In the genomic region with DNA sequence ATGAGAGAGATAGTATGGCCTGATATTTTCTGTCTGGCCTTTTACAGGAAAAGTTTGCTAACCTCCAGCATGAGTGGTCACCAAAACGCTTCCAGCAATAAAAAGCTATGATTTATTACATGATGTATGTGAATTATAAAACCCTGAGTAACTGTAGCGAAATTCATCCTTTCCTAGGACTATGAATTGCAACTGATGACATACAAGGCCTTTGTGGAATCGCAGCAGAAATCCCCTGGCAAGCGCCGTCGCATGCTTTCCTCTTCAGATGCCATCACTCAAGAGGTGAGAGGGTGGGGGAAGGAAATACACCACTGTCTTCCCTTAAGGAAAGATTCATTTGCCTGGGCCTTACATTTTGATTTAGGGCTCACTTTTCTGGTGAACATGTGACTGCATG, we compare ENCODE assay signal across 22 cellular contexts.
DNase-seq lines count a peak whose midpoint lies in the region; ATAC-seq, FAIRE-seq and TF ChIP-seq lines count a peak whose summit lies in the region.
"Had no signal": no experiment of that assay in that cellular context is flagged by ENCODE, and none has a peak within 500 bp of the region (broad histone marks: within the 10 kb centered on the region; RNA-seq: fewer than 3 reads in every experiment).

No MANE protein-coding gene starts in this region.

- no peak overlapping the region for H3K4me3 ChIP-seq in CD8-positive, alpha-beta memory T cell (ENCODE audit: low read length)
- no peak overlapping the region for H3K4me3 ChIP-seq in GM12878
- no peak overlapping the region for H3K4me3 ChIP-seq in rectal smooth muscle tissue (ENCODE audit: low read length)
- H3K4me3 ChIP-seq: MG63, Peyer's patch, SJSA1 had no signal

- no peaks in the 10 kb centered on the region for H3K4me1 ChIP-seq in CD8-positive, alpha-beta memory T cell (ENCODE audit: insufficient read depth, low read length)
- H3K4me1 ChIP-seq in GM12878 (ENCODE audit: control insufficient read depth, insufficient read depth, low read length) (peaks cover 16% of the 10 kb centered on the region), rectal smooth muscle tissue (ENCODE audit: control insufficient read depth, insufficient read depth, low read length) (peaks cover 10% of the 10 kb centered on the region)
- H3K4me1 ChIP-seq: Peyer's patch, SJSA1 had no signal

- FAIRE-seq in GM12892 (lab: Jason Lieb, UNC): peak; percentile 69
- FAIRE-seq in GM12878 (lab: Jason Lieb, UNC): no peak

- TF ChIP-seq POLR2A in GM12892 (IDR thresholded peaks at IDR 0.05; ENCODE audit: low read depth, low read length) (no peak), GM12878 (IDR thresholded peaks at IDR 0.05; ENCODE audit: low read depth, low read length) (no peak)

- no peak for DNase-seq in CD8-positive, alpha-beta memory T cell
- no peak for DNase-seq in GM12892 (ENCODE audit: insufficient read length)
- DNase-seq in GM12878 (ENCODE audit: low read depth, low spot score): no peak
- DNase-seq in NCI-H187 treated with DMSO at 0.1 percent for 48 hours (lab: John Stamatoyannopoulos, UW): no peak
- no peak for DNase-seq in NCI-H2196 (lab: John Stamatoyannopoulos, UW; ENCODE audit: unreplicated experiment)
- DNase-seq: ACHN; C1 segment of cervical spinal cord; DMS79; GOT3; Kasumi-1; MG63; NCI-H1092; NCI-H1436 treated with DMSO at 0.1 percent for 48 hours; NCI-H2029 treated with DMSO at 0.1 percent for 48 hours; NCI-H2171; NCI-H748 treated with DMSO at 0.1 percent for 48 hours; NK-92 treated with Interleukin-12 subunit alpha and Interleukin-12 subunit beta, amount 100 ng/mL, for 24 hours; Peyer's patch had no signal

- CTCF ChIA-PET in CD8-positive, alpha-beta memory T cell (lab: Charles Lee): no interaction called here
- CTCF ChIA-PET in GM12878 (lab: Yijun Ruan, JAX): interaction anchor here (2.0 kb wide), 1 partner anchor 57 kb away, joined by 7 read pairs; no protein-coding TSS in a partner anchor

- no peaks in the 10 kb centered on the region for H3K79me2 ChIP-seq in GM12878 (ENCODE audit: control insufficient read depth, insufficient read depth, low read length)

- TF ChIP-seq EP300 in GM12878 (IDR thresholded peaks at IDR 0.05; ENCODE audit: borderline replicate concordance in 1 of 2, control insufficient read depth in 1 of 2, low read depth in 2 of 2, low read length in 2 of 2): no peak

- no peak overlapping the region for H2AFZ ChIP-seq in GM12878 (ENCODE audit: control insufficient read depth, low read depth, low read length)

- no peaks in the 10 kb centered on the region for H3K9me3 ChIP-seq in CD8-positive, alpha-beta memory T cell (ENCODE audit: low read length)
- no peaks in the 10 kb centered on the region for H3K9me3 ChIP-seq in GM12878 (replicated peaks; ENCODE audit: control insufficient read depth, insufficient read depth, low read length)
- H3K9me3 ChIP-seq: MG63, Peyer's patch, SJSA1 had no signal

- no peak for TF ChIP-seq CTCF in GM12878 (IDR thresholded peaks at IDR 0.05 in 2 of 3, conservative IDR thresholded peaks at IDR 0.05 in 1 of 3; ENCODE audit: control insufficient read depth in 2 of 3, extremely low read depth in 1 of 3, insufficient read depth in 1 of 3, low read depth in 3 of 3, low read length in 3 of 3)

- H3K27me3 Mint-ChIP-seq in CD8-positive, alpha-beta memory T cell: no peaks in the 10 kb centered on the region

- WGBS in GM12878 (ENCODE audit: insufficient coverage, insufficient replicate concordance, low lambda C conversion rate, missing lambda C conversion rate): 99% methylated on average over 6 of the region's 6 CpGs

- POLR2A ChIA-PET in CD8-positive, alpha-beta memory T cell (lab: Charles Lee): no interaction called here
- POLR2A ChIA-PET in GM12878 (lab: Charles Lee): interaction anchor here (1.4 kb wide), 1 partner anchor 54 kb away, joined by 5 read pairs; no protein-coding TSS in a partner anchor

- peak overlapping the region in 6 of 8 donors; percentile 12 to 93 (median 38) for H3K27ac Mint-ChIP-seq in CD8-positive, alpha-beta memory T cell

- no peak overlapping the region for H3K4me3 Mint-ChIP-seq in CD8-positive, alpha-beta memory T cell

- H3K27ac ChIP-seq in CD8-positive, alpha-beta memory T cell (ENCODE audit: low read depth, low read length): no peak overlapping the region
- H3K27ac ChIP-seq in GM12878 (ENCODE audit: control insufficient read depth, insufficient read depth): peak overlapping the region; percentile 13; the same call in 1 of the 2 replicates
- H3K27ac ChIP-seq in rectal smooth muscle tissue (ENCODE audit: low read depth, low read length): peak overlapping the region; percentile 68
- H3K27ac ChIP-seq: Peyer's patch, SJSA1 had no signal

- in situ Hi-C loops in GM12878 (cut with MboI): no loop called here

- H3K9me3 Mint-ChIP-seq in CD8-positive, alpha-beta memory T cell: no peaks in the 10 kb centered on the region

- H3K27me3 ChIP-seq in CD8-positive, alpha-beta memory T cell (ENCODE audit: insufficient read depth, low read length, poor library complexity, severe bottlenecking): no peaks in the 10 kb centered on the region
- H3K27me3 ChIP-seq in GM12878 (replicated peaks in 1 of 2; ENCODE audit: control insufficient read depth in 2 of 2, insufficient read depth in 2 of 2, low read length in 1 of 2) (no peaks in the 10 kb centered on the region), rectal smooth muscle tissue (ENCODE audit: control insufficient read depth, insufficient read depth, low read length) (no peaks in the 10 kb centered on the region)
- H3K27me3 ChIP-seq: MG63, Peyer's patch, SJSA1 had no signal

- H3K9ac ChIP-seq in GM12878 (ENCODE audit: control insufficient read depth, insufficient read depth, low read length): no peak overlapping the region
- no peak overlapping the region for H3K9ac ChIP-seq in rectal smooth muscle tissue (ENCODE audit: low read length)

- no peak; the same call in 2 of the 3 replicates for ATAC-seq in GM12878
- ATAC-seq in HG02852 (IDR thresholded peaks at IDR 0.05; ENCODE audit: unreplicated experiment): no peak
- ATAC-seq: HCT116 had no signal

- SMC1A ChIA-PET in GM12878 (lab: Charles Lee; ENCODE audit: uncharacterized antibody, unreplicated experiment): no interaction called here

- TF ChIP-seq RAD21 in GM12878 (IDR thresholded peaks at IDR 0.05; ENCODE audit: insufficient read depth, low read depth, low read length): no peak

- H3K4me2 ChIP-seq in GM12878 (ENCODE audit: control insufficient read depth, insufficient read depth): no peak overlapping the region

- peaks cover 12 to 72% (median 28%) of the 10 kb centered on the region in 3 donors for H3K36me3 Mint-ChIP-seq in CD8-positive, alpha-beta memory T cell

- no peaks in the 10 kb centered on the region for H4K20me1 ChIP-seq in GM12878 (ENCODE audit: control insufficient read depth, insufficient read depth)

- RAD21 ChIA-PET in GM12878 (lab: Charles Lee; ENCODE audit: unreplicated experiment): interaction anchor here (0.6 kb wide), 1 partner anchor 131 kb away, joined by 3 read pairs; no protein-coding TSS in a partner anchor

- H3K4me1 Mint-ChIP-seq in CD8-positive, alpha-beta memory T cell: peaks cover 12 to 20% (median 15%) of the 10 kb centered on the region in 3 donors

- BruUV-seq in GM12878 (replicated peaks; lab: Mats Ljungman, UMichigan): no TSS peak

- peaks cover 91% of the 10 kb centered on the region for H3K36me3 ChIP-seq in CD8-positive, alpha-beta memory T cell (ENCODE audit: insufficient read depth, low read length)
- peaks cover 9 to 71% of the 10 kb centered on the region in 2 experiments for H3K36me3 ChIP-seq in GM12878 (ENCODE audit: control insufficient read depth in 2 of 2, insufficient read depth in 2 of 2, low read length in 1 of 2)
- H3K36me3 ChIP-seq in rectal smooth muscle tissue (ENCODE audit: control insufficient read depth, insufficient read depth, low read length): peaks cover 57% of the 10 kb centered on the region

- intact Hi-C loops in GM12878 (cut with micrococcal nuclease; ENCODE audit: unreplicated experiment): loop anchor here (2.0 kb wide), 1 partner anchor 220 kb away; no protein-coding TSS in a partner anchor

TF ChIP-seq in GM12878, 131 proteins besides CTCF, POLR2A, EP300 and RAD21:
- TF ChIP-seq NFIC (IDR thresholded peaks at IDR 0.05; ENCODE audit: low read depth, low read length): 0 out of 2 replicates have a peak, but pooled peaks have one; percentile 11
- no peak for TF ChIP-seq YBX1 (IDR thresholded peaks at IDR 0.05)
- no peak for TF ChIP-seq PAX8 (IDR thresholded peaks at IDR 0.05)
- TF ChIP-seq IRF4 (IDR thresholded peaks at IDR 0.05; ENCODE audit: low read depth, low read length): 0 out of 2 replicates have a peak, but pooled peaks have one; percentile 0
- TF ChIP-seq NFXL1 (IDR thresholded peaks at IDR 0.05; ENCODE audit: borderline replicate concordance): no peak
- no peak for TF ChIP-seq SIN3A (IDR thresholded peaks at IDR 0.05; ENCODE audit: low read depth, low read length)
- no peak for TF ChIP-seq HCFC1 (IDR thresholded peaks at IDR 0.05; ENCODE audit: low read length)
